In genomic region chr7:27662490-27663205, GRCh38 we compare ENCODE assay signal across 8 cellular contexts. TPM values are rescaled to one million over a fixed set of nuclear protein-coding genes. Genes with fewer than 3 reads are reported as not detected.
DNase-seq lines count a peak whose midpoint lies in the region; ATAC-seq and TF ChIP-seq lines count a peak whose summit lies in the region.

TSS of gene HIBADH (minus strand) at chr7:27662883. CDS start at chr7:27662788, 95 bp downstream.

- DNase-seq in DMS 273 (lab: John Stamatoyannopoulos, UW; ENCODE audit: unreplicated experiment) (peak; percentile 100), HuH-7.5 (ENCODE audit: low spot score) (peak; percentile 88), OCI-LY7 (ENCODE audit: low spot score) (peak; percentile 99), activated T-cell treated with anti-CD3 and anti-CD28 coated beads for 1 hour (ENCODE audit: low read depth) (peak; percentile 91), endothelial cell (ENCODE audit: low spot score) (peak; percentile 89), mesothelial cell of epicardium (ENCODE audit: low spot score in 2 of 2, unreplicated experiment in 2 of 2) (peak; percentile 91 to 95)
- DNase-seq in stimulated activated CD8-positive, alpha-beta memory T cell treated with anti-CD3 and anti-CD28 coated beads, Interleukin-15, amount 100 ng/mL, for 48 hours (ENCODE audit: low read depth in 2 of 2), result peak; percentile 92 to 93

- H3K4me1 Mint-ChIP-seq in endothelial cell (ENCODE audit: unreplicated experiment) (peaks cover 4% of the 10 kb centered on the region), mesothelial cell of epicardium (peaks cover 27% of the 10 kb centered on the region)

- TF ChIP-seq CTCF in OCI-LY7 (conservative IDR thresholded peaks at IDR 0.05; ENCODE audit: low read length), result peak; percentile 10; the same call in 1 of the 2 replicates
- TF ChIP-seq CTCF in endothelial cell (IDR thresholded peaks at IDR 0.05; ENCODE audit: unreplicated experiment), result no peak
- no peak for TF ChIP-seq CTCF in mesothelial cell of epicardium (IDR thresholded peaks at IDR 0.05; ENCODE audit: unreplicated experiment)

- peaks cover 2% of the 10 kb centered on the region for H3K27me3 Mint-ChIP-seq in endothelial cell (ENCODE audit: unreplicated experiment)
- no peaks in the 10 kb centered on the region for H3K27me3 Mint-ChIP-seq in mesothelial cell of epicardium (ENCODE audit: low read depth)

- peak within 1 kb of the TSS; percentile 90 for H3K4me3 Mint-ChIP-seq in endothelial cell (ENCODE audit: unreplicated experiment)
- H3K4me3 Mint-ChIP-seq in mesothelial cell of epicardium, result peak within 1 kb of the TSS; percentile 83

- CTCF ChIA-PET in OCI-LY7 (lab: Charles Lee; ENCODE audit: unreplicated experiment), result interaction anchor here (1.3 kb wide), 1 partner anchor 77 kb away, joined by 3 read pairs; no protein-coding TSS in a partner anchor

- H3K36me3 Mint-ChIP-seq in endothelial cell (ENCODE audit: low read depth, unreplicated experiment) (no peaks in the 10 kb centered on the region), mesothelial cell of epicardium (peaks cover 3% of the 10 kb centered on the region)

- H3K79me2 ChIP-seq in OCI-LY7 (ENCODE audit: insufficient read depth, low read depth, low read length), result peaks cover 7% of the 10 kb centered on the region; the same call in 1 of the 2 replicates

- H3K36me3 ChIP-seq in OCI-LY7 (ENCODE audit: insufficient read depth, low read length), result no peaks in the 10 kb centered on the region

- H3K9me3 Mint-ChIP-seq in endothelial cell (ENCODE audit: unreplicated experiment), result no peaks in the 10 kb centered on the region
- H3K9me3 Mint-ChIP-seq in mesothelial cell of epicardium, result peaks cover 4% of the 10 kb centered on the region

- POLR2A ChIA-PET in OCI-LY7 (lab: Charles Lee), result interaction anchor here (0.6 to 2.1 kb wide), 7 partner anchors 8 to 799 kb away, joined by 3 to 8 read pairs (median 3); no protein-coding TSS in a partner anchor

- H3K4me1 ChIP-seq in OCI-LY7 (ENCODE audit: insufficient read depth, low read length, poor library complexity, severe bottlenecking), result peaks cover 16% of the 10 kb centered on the region

- H2AFZ ChIP-seq in OCI-LY7 (ENCODE audit: low read length), result peak within 1 kb of the TSS; percentile 93

- peak within 1 kb of the TSS; percentile 24 for H3K27ac ChIP-seq in OCI-LY7 (ENCODE audit: low read depth, low read length, poor library complexity, severe bottlenecking)

- BruUV-seq in OCI-LY7 (replicated peaks; lab: Mats Ljungman, UMichigan), result no TSS peak

- H3K27ac Mint-ChIP-seq in endothelial cell (ENCODE audit: unreplicated experiment) (peak within 1 kb of the TSS; percentile 2), mesothelial cell of epicardium (peak within 1 kb of the TSS; percentile 97)

- H3K4me3 ChIP-seq in OCI-LY7 (ENCODE audit: low read depth, low read length, poor library complexity, severe bottlenecking), result peak within 1 kb of the TSS; percentile 74

- ATAC-seq in GM21526 (IDR thresholded peaks at IDR 0.05; ENCODE audit: low FRiP score, unreplicated experiment), result peak; percentile 99

- H3K9me2 ChIP-seq in OCI-LY7 (ENCODE audit: insufficient read depth, low read length), result no peaks in the 10 kb centered on the region

- intact Hi-C loops in OCI-LY7 (cut with micrococcal nuclease; ENCODE audit: unreplicated experiment), result loop anchor here (2.0 to 10.0 kb wide), 2 partner anchors 78 to 468 kb away; partner anchors contain the start of gene TAX1BP1

- H3K9me3 ChIP-seq in OCI-LY7 (ENCODE audit: low read length), result no peaks in the 10 kb centered on the region

- H3K4me2 ChIP-seq in OCI-LY7 (ENCODE audit: low read length), result peak within 1 kb of the TSS; percentile 77

- no peaks in the 10 kb centered on the region for H4K20me1 ChIP-seq in OCI-LY7 (ENCODE audit: insufficient read depth, low read length)

RNA-seq across cellular contexts. Expression of gene HIBADH, which starts in this region (rescaled TPM):
- 22.8 and 24.0 TPM in 2 replicates for total RNA-seq in OCI-LY7 (2014; rRNA removed; shearing (Covaris generic))
- total RNA-seq in OCI-LY7 (2022) (19.2 TPM in 2 replicates), endothelial cell (ENCODE audit: unreplicated experiment) (15.4 TPM), mesothelial cell of epicardium (32.8 to 34.3 TPM (median 33.2 TPM) in 3 replicates)

Comparison
In these comparisons a context has a peak if more than half of its experiments do, and no peak if none do; other contexts are left out.
1. Peak in every context shown above with its lines: DNase-seq, ATAC-seq, H3K4me3 ChIP-seq and H3K27ac ChIP-seq.